ENCODE assay signal across 1 cellular context in genomic region chr12:133081408-133081806, GRCh38.
TF ChIP-seq lines count a peak whose summit lies in the region.

No MANE protein-coding gene starts in this region.

TF ChIP-seq in GM23338, 12 proteins besides CTCF, POLR2A, EP300 and RAD21 (continued from another document):
- TF ChIP-seq ZNF462 (CRISPR knock-in tag; IDR thresholded peaks at IDR 0.05) = no peak
